Comparison of ENCODE assay signal across 17 cellular contexts in the genomic region with DNA sequence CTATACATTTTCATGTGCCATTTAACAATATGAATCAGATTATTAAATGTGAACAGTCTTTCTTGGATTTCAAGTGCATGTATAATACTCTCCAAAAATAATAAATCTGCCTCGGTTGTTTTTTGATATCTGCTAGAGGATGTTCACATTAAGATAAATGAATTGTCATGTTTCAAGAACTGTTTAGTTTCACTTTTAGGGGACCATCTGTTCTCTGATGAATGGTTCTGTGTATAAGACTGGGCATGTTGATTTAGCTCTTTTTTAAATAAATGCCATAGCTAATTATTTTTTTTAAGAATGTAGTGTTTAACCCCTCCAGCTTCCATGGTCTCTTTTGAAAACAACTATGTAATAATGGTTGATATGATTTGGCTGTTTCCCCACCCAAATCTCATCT.
A peak's percentile ranks its signal among the peaks of the same experiment; 100 is the strongest.
DNase-seq lines count a peak whose midpoint lies in the region; ATAC-seq and TF ChIP-seq lines count a peak whose summit lies in the region.
"Had no signal": no experiment of that assay in that cellular context is flagged by ENCODE, and none has a peak within 500 bp of the region (broad histone marks: within the 10 kb centered on the region; RNA-seq: fewer than 3 reads in every experiment).

No MANE protein-coding gene starts in this region.

- ATAC-seq in RWPE2 (ENCODE audit: low read depth): no peak
- ATAC-seq in right cardiac atrium: no peak
- no peak for ATAC-seq in HG02840 (IDR thresholded peaks at IDR 0.05; ENCODE audit: low FRiP score, unreplicated experiment)
- ATAC-seq in left ventricle myocardium superior: no peak

- no peaks in the 10 kb centered on the region for H3K79me2 ChIP-seq in MM.1S (ENCODE audit: low read length)

- no peaks in the 10 kb centered on the region for H3F3A ChIP-seq in MM.1S (ENCODE audit: insufficient read depth, low read length)

- H3K4me2 ChIP-seq in MM.1S (ENCODE audit: low read depth, low read length): no peak overlapping the region
- H3K4me2 ChIP-seq: BLaER1 had no signal

- H3K9me2 ChIP-seq in MM.1S (replicated peaks; ENCODE audit: insufficient read depth, low read length): no peaks in the 10 kb centered on the region

- H3K36me3 ChIP-seq in BE2C: no peaks in the 10 kb centered on the region
- no peaks in the 10 kb centered on the region for H3K36me3 ChIP-seq in MM.1S (replicated peaks; ENCODE audit: insufficient read depth, low read length)
- H3K36me3 ChIP-seq in RWPE2 (ENCODE audit: low read depth): no peaks in the 10 kb centered on the region
- H3K36me3 ChIP-seq: BLaER1, MG63 had no signal

- no peaks in the 10 kb centered on the region for H4K20me1 ChIP-seq in MM.1S (ENCODE audit: insufficient read depth, low read length)
- H4K20me1 ChIP-seq: BLaER1 had no signal

- no peak for DNase-seq in BE2C
- peak; percentile 23 for DNase-seq in MM.1S
- DNase-seq in RWPE2 (ENCODE audit: low spot score): no peak
- peak; percentile 30 for DNase-seq in fibroblast of peridontal ligament (ENCODE audit: extremely low read depth)
- DNase-seq in right cardiac atrium: no peak
- DNase-seq in kidney tubule cell (ENCODE audit: low spot score): no peak
- no peak for DNase-seq in left ventricle myocardium superior
- DNase-seq: CD4-positive, alpha-beta T cell; COR-L47; Karpas-422; MG63; NCI-H1092; NCI-H1436; NCI-H2029; NCI-H526 had no signal

- 0 out of 2 replicates have a peak overlapping the region, but pooled peaks have one; percentile 37 for H2AFZ ChIP-seq in MM.1S (ENCODE audit: low read length)

- intact Hi-C loops in right cardiac atrium (cut with DNase I) (no loop called here), left ventricle myocardium superior (cut with micrococcal nuclease) (no loop called here)

- no peak overlapping the region for H3K9ac ChIP-seq in MM.1S (ENCODE audit: low read length)
- H3K9ac ChIP-seq: BLaER1 had no signal

- H3K4me1 ChIP-seq in BE2C (no peaks in the 10 kb centered on the region), MM.1S (ENCODE audit: low read length) (no peaks in the 10 kb centered on the region), RWPE2 (ENCODE audit: insufficient read depth, poor library complexity, severe bottlenecking) (peaks cover 10% of the 10 kb centered on the region), right cardiac atrium (ENCODE audit: control insufficient read depth, insufficient read depth, low read length) (no peaks in the 10 kb centered on the region)
- H3K4me1 ChIP-seq: BLaER1 had no signal

- 20% methylated on average over 1 of the region's 1 CpG for WGBS in right cardiac atrium

- no peaks in the 10 kb centered on the region for H3K9me3 ChIP-seq in BE2C
- H3K9me3 ChIP-seq in MM.1S (replicated peaks; ENCODE audit: insufficient read depth, low read length): no peaks in the 10 kb centered on the region
- no peaks in the 10 kb centered on the region for H3K9me3 ChIP-seq in RWPE2 (ENCODE audit: severe bottlenecking)
- H3K9me3 ChIP-seq in right cardiac atrium (ENCODE audit: control insufficient read depth, low read length): no peaks in the 10 kb centered on the region
- H3K9me3 ChIP-seq: MG63 had no signal

- TF ChIP-seq CTCF in BE2C (IDR thresholded peaks at IDR 0.05; ENCODE audit: low read depth, low read length): no peak
- no peak for TF ChIP-seq CTCF in MM.1S (IDR thresholded peaks at IDR 0.05; ENCODE audit: low read length)
- no peak for TF ChIP-seq CTCF in RWPE2 (IDR thresholded peaks at IDR 0.05; ENCODE audit: poor library complexity, severe bottlenecking)

- H3K4me3 ChIP-seq in BE2C (ENCODE audit: low read depth, low read length): 0 out of 2 replicates have a peak overlapping the region, but pooled peaks have one; percentile 8
- H3K4me3 ChIP-seq in MM.1S (ENCODE audit: low read length): no peak overlapping the region
- H3K4me3 ChIP-seq in RWPE2 (ENCODE audit: severe bottlenecking): no peak overlapping the region
- no peak overlapping the region for H3K4me3 ChIP-seq in right cardiac atrium (ENCODE audit: low read length)
- H3K4me3 ChIP-seq: BLaER1, MG63 had no signal

- H3K27me3 ChIP-seq in BE2C (no peaks in the 10 kb centered on the region), MM.1S (replicated peaks; ENCODE audit: insufficient read depth, low read length) (no peaks in the 10 kb centered on the region), RWPE2 (ENCODE audit: insufficient read depth, poor library complexity, severe bottlenecking) (no peaks in the 10 kb centered on the region), right cardiac atrium (ENCODE audit: control insufficient read depth, insufficient read depth) (no peaks in the 10 kb centered on the region)
- H3K27me3 ChIP-seq: BLaER1, MG63 had no signal

- H3K27ac ChIP-seq in MM.1S (ENCODE audit: low read length) (no peak overlapping the region), RWPE2 (ENCODE audit: poor library complexity, severe bottlenecking) (peak overlapping the region; percentile 26), right cardiac atrium (ENCODE audit: low read length) (no peak overlapping the region)
- H3K27ac ChIP-seq: BLaER1 had no signal

Comparison
In these comparisons a context has a peak if more than half of its experiments do, and no peak if none do; other contexts are left out.
1. DNase-seq: peak in MM.1S (single experiment) and fibroblast of peridontal ligament (single experiment); none in BE2C (single experiment), RWPE2 (single experiment), right cardiac atrium (0 of 3), kidney tubule cell (single experiment) and left ventricle myocardium superior (single experiment).